In the genomic region with DNA sequence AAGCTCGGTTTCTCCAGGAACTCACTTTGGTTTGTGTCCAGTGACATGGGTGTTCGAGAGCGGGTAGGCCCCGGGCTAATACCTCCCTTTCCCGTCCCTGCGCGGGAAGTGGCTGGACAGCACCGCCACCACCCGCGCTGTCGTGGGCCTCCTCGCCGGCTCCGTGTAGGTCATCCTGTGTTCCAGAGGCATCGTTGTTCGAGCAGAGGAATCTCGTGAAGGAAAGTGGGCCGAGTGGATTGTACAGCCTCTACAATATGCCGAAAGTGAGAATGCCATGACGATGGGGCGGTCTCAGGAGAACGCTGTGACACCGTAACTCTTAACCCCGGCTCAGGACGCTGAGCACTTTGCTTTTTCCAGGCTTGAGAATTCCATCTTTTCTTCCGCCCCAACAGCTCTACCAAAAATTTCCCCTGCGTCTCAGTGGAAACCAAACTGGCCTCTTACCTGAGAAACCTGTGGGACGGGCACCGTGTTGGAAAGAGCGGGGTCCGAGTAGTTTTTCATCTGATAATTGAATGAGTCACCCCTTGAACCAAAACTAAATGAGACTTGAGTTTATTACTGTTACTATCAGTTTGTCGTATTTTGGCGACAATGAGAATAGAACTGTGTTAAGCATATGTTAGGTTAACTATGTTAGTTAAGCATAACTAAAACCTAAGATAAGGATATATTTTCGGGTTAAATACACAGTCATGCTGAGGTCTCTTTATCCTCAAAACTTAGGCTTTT, we compare ENCODE assay signal across 8 cellular contexts. TPM values are rescaled to one million over a fixed set of nuclear protein-coding genes. Genes with fewer than 3 reads are reported as not detected.
DNase-seq lines count a peak whose midpoint lies in the region; ATAC-seq and TF ChIP-seq lines count a peak whose summit lies in the region.

No MANE protein-coding gene starts in this region.

- H3K27ac Mint-ChIP-seq in activated T-cell treated with anti-CD3 and anti-CD28 coated beads, Interleukin-2, amount 50 U/mL, for 24 hours: peak overlapping the region; percentile 99
- H3K27ac Mint-ChIP-seq in activated naive CD8-positive, alpha-beta T cell treated with anti-CD3 and anti-CD28 coated beads for 36 hours: peak overlapping the region; percentile 98

- WGBS in stomach, 5 donors: 0 to 2% (median 1%) methylated on average over 32 to 34 of the region's 34 CpGs

- H3K27ac ChIP-seq in iPS-18a (ENCODE audit: low read length): peak overlapping the region; percentile 100
- peak overlapping the region; percentile 69 to 95 (median 93) for H3K27ac ChIP-seq in stomach

- DNase-seq in activated T-cell treated with anti-CD3 and anti-CD28 coated beads, Interleukin-2, amount 50 U/mL, for 24 hours: no peak
- DNase-seq in activated T-cell treated with anti-CD3 and anti-CD28 coated beads for 4 hours: no peak
- no peak for DNase-seq in activated naive CD8-positive, alpha-beta T cell treated with anti-CD3 and anti-CD28 coated beads for 36 hours
- DNase-seq in stomach: no peak
- DNase-seq in head of caudate nucleus: no peak
- DNase-seq in HuH-7 (ENCODE audit: low spot score): no peak

- intact Hi-C loops in stomach (cut with DNase I; ENCODE audit: low total_unique reads): no loop called here
- intact Hi-C loops in head of caudate nucleus (cut with DNase I): no loop called here

- peak overlapping the region; percentile 100 for H3K4me3 Mint-ChIP-seq in activated T-cell treated with anti-CD3 and anti-CD28 coated beads, Interleukin-2, amount 50 U/mL, for 24 hours
- peak overlapping the region; percentile 97 for H3K4me3 Mint-ChIP-seq in activated naive CD8-positive, alpha-beta T cell treated with anti-CD3 and anti-CD28 coated beads for 36 hours

- no peak for TF ChIP-seq CTCF in stomach (IDR thresholded peaks at IDR 0.05)

- no peaks in the 10 kb centered on the region for H3K27me3 ChIP-seq in iPS-18a (ENCODE audit: control insufficient read depth, insufficient read depth, low read length)
- H3K27me3 ChIP-seq in stomach: no peaks in the 10 kb centered on the region

- peaks cover 24% of the 10 kb centered on the region for H3K36me3 ChIP-seq in iPS-18a (ENCODE audit: control insufficient read depth, low read depth, low read length)
- H3K36me3 ChIP-seq in stomach: peaks cover 10 to 20% (median 15%) of the 10 kb centered on the region in 4 donors

- peaks cover 67% of the 10 kb centered on the region for H3K4me1 Mint-ChIP-seq in activated T-cell treated with anti-CD3 and anti-CD28 coated beads, Interleukin-2, amount 50 U/mL, for 24 hours (ENCODE audit: low read depth)
- H3K4me1 Mint-ChIP-seq in activated naive CD8-positive, alpha-beta T cell treated with anti-CD3 and anti-CD28 coated beads for 36 hours: peaks cover 64% of the 10 kb centered on the region

- ATAC-seq in HG03378 (IDR thresholded peaks at IDR 0.05; ENCODE audit: unreplicated experiment): peak; percentile 19

- peak overlapping the region; percentile 92 for H3K4me3 ChIP-seq in iPS-18a (ENCODE audit: low read length)
- peak overlapping the region; percentile 64 to 95 (median 84) for H3K4me3 ChIP-seq in stomach

- no peak for TF ChIP-seq EP300 in stomach (IDR thresholded peaks at IDR 0.05)

- no peaks in the 10 kb centered on the region for H3K27me3 Mint-ChIP-seq in activated T-cell treated with anti-CD3 and anti-CD28 coated beads, Interleukin-2, amount 50 U/mL, for 24 hours
- no peaks in the 10 kb centered on the region for H3K27me3 Mint-ChIP-seq in activated naive CD8-positive, alpha-beta T cell treated with anti-CD3 and anti-CD28 coated beads for 36 hours

- TF ChIP-seq POLR2A in stomach (IDR thresholded peaks at IDR 0.05): no peak

- peak overlapping the region; percentile 94 for H3K9ac ChIP-seq in iPS-18a (ENCODE audit: low read length)

- H3K4me1 ChIP-seq in iPS-18a (ENCODE audit: control insufficient read depth, low read depth, low read length) (peaks cover 14% of the 10 kb centered on the region), stomach (peaks cover 31 to 85% (median 64%) of the 10 kb centered on the region in 4 donors)

- H3K9me3 Mint-ChIP-seq in activated T-cell treated with anti-CD3 and anti-CD28 coated beads, Interleukin-2, amount 50 U/mL, for 24 hours: no peaks in the 10 kb centered on the region
- no peaks in the 10 kb centered on the region for H3K9me3 Mint-ChIP-seq in activated naive CD8-positive, alpha-beta T cell treated with anti-CD3 and anti-CD28 coated beads for 36 hours

- no peaks in the 10 kb centered on the region for H3K9me3 ChIP-seq in iPS-18a (ENCODE audit: control insufficient read depth, low read depth, low read length)
- no peaks in the 10 kb centered on the region for H3K9me3 ChIP-seq in stomach

- peaks cover 65% of the 10 kb centered on the region for H3K36me3 Mint-ChIP-seq in activated T-cell treated with anti-CD3 and anti-CD28 coated beads, Interleukin-2, amount 50 U/mL, for 24 hours (ENCODE audit: low read depth)
- H3K36me3 Mint-ChIP-seq in activated naive CD8-positive, alpha-beta T cell treated with anti-CD3 and anti-CD28 coated beads for 36 hours: peaks cover 29% of the 10 kb centered on the region

RNA-seq across cellular contexts. Expression of a gene that starts 0.5 kb away (rescaled TPM):
- total RNA-seq in activated naive CD8-positive, alpha-beta T cell treated with anti-CD3 and anti-CD28 coated beads for 36 hours: 100 to 1,000 TPM; 299 to 302 TPM
- 100 to 1,000 TPM in 1 of 5 donors, 10 to 100 TPM in 4; 15.6 to 149 (median 26.8) TPM for total RNA-seq in stomach
- 10 to 100 TPM; 32.8 to 73.3 (median 67.0) TPM for polyA plus RNA-seq in stomach

RNA-seq across cellular contexts. Expression of a gene that starts 1.0 kb away (rescaled TPM):
- total RNA-seq in activated naive CD8-positive, alpha-beta T cell treated with anti-CD3 and anti-CD28 coated beads for 36 hours: 10 to 100 TPM; 26.8 to 28.3 TPM
- 100 to 1,000 TPM in 2 of 5 donors, 10 to 100 TPM in 3; 43.3 to 192 (median 99.6) TPM for total RNA-seq in stomach
- polyA plus RNA-seq in stomach: 10 to 100 TPM; 53.5 to 86.0 (median 66.5) TPM

RNA-seq across cellular contexts. Expression of a gene that starts 51.3 kb away (rescaled TPM):
- 1 to 10 TPM; 4.1 to 4.2 TPM for total RNA-seq in activated naive CD8-positive, alpha-beta T cell treated with anti-CD3 and anti-CD28 coated beads for 36 hours
- 100 to 1,000 TPM in 1 of 5 donors, 10 to 100 TPM in 2, 1 to 10 TPM in 1, not detected in 1; 6.5 to 203 (median 26.5) TPM for total RNA-seq in stomach
- polyA plus RNA-seq in stomach: 10 to 100 TPM; 13.5 to 39.0 (median 20.0) TPM
